In genomic region chr1:54798206-54798605, GRCh38 we compare ENCODE assay signal across 21 cellular contexts. TPM values are rescaled to one million over a fixed set of nuclear protein-coding genes. Genes with fewer than 3 reads are reported as not detected.
A peak's percentile ranks its signal among the peaks of the same experiment; 100 is the strongest.
DNase-seq lines count a peak whose midpoint lies in the region; ATAC-seq and TF ChIP-seq lines count a peak whose summit lies in the region.
"Had no signal": no experiment of that assay in that cellular context is flagged by ENCODE, and none has a peak within 500 bp of the region (broad histone marks: within the 10 kb centered on the region; RNA-seq: fewer than 3 reads in every experiment).

No MANE protein-coding gene starts in this region.

- 76% methylated on average over 3 of the region's 3 CpGs for WGBS in hepatocyte (ENCODE audit: low lambda C conversion rate, missing lambda C conversion rate)
- 72 to 92% (median 78%) methylated on average over 3 of the region's 3 CpGs for WGBS in spleen, 5 donors

- CTCF ChIA-PET in RWPE1 (lab: Yijun Ruan, JAX): no interaction called here

- TF ChIP-seq CTCF in hepatocyte (IDR thresholded peaks at IDR 0.05; ENCODE audit: poor library complexity) (no peak), spleen (IDR thresholded peaks at IDR 0.05 in 8 of 11, conservative IDR thresholded peaks at IDR 0.05 in 3 of 11) (no peak), endothelial cell (IDR thresholded peaks at IDR 0.05; ENCODE audit: unreplicated experiment) (no peak), RWPE1 (conservative IDR thresholded peaks at IDR 0.05; ENCODE audit: low read depth) (no peak)

- POLR2A ChIA-PET in RWPE1 (lab: Yijun Ruan, JAX; ENCODE audit: low non-redundant PET): no interaction called here

- peak overlapping the region; percentile 81 for H3K4me3 Mint-ChIP-seq in activated T-cell treated with anti-CD3 and anti-CD28 coated beads, Interleukin-2, amount 50 U/mL, for 4 hours
- H3K4me3 Mint-ChIP-seq in T-helper 17 cell (no peak overlapping the region), endothelial cell (ENCODE audit: unreplicated experiment) (no peak overlapping the region)
- H3K4me3 Mint-ChIP-seq: CD14-positive monocyte; dendritic cell treated with granulocyte-macrophage colony-stimulating factor and Interleukin-4, amounts not matched to agents 40 ng/mL and 50 ng/mL, for 4 days; neural crest cell had no signal

- no peak for ATAC-seq in activated T-cell treated with anti-CD3 and anti-CD28 coated beads, Interleukin-2, amount 50 U/mL, for 4 hours
- ATAC-seq in T-helper 17 cell (no peak), GM19023 (IDR thresholded peaks at IDR 0.05; ENCODE audit: unreplicated experiment) (no peak)

- H3K9me3 ChIP-seq in T-helper 17 cell (ENCODE audit: control insufficient read depth, low read length, poor library complexity, severe bottlenecking) (no peaks in the 10 kb centered on the region), hepatocyte (ENCODE audit: low read depth) (no peaks in the 10 kb centered on the region), spleen (peaks cover 0 to under 1% (median 0%) of the 10 kb centered on the region in 8 donors)
- H3K9me3 ChIP-seq: esophagus muscularis mucosa, vagina had no signal

- no peak overlapping the region for H2AFZ ChIP-seq in hepatocyte

- H3K4me1 ChIP-seq in hepatocyte (ENCODE audit: insufficient read depth) (peaks cover 19% of the 10 kb centered on the region), spleen (peaks cover 9 to 48% (median 33%) of the 10 kb centered on the region in 6 donors)

- no peak overlapping the region for H3K4me3 ChIP-seq in hepatocyte
- no peak overlapping the region for H3K4me3 ChIP-seq in spleen
- H3K4me3 ChIP-seq: esophagus muscularis mucosa, SK-N-MC had no signal

- H3K27me3 ChIP-seq in hepatocyte: no peaks in the 10 kb centered on the region
- peaks cover 0 to 22% (median 15%) of the 10 kb centered on the region in 7 donors for H3K27me3 ChIP-seq in spleen (replicated peaks in 1 of 7)
- H3K27me3 ChIP-seq: vagina had no signal

- H3K4me1 Mint-ChIP-seq in activated T-cell treated with anti-CD3 and anti-CD28 coated beads, Interleukin-2, amount 50 U/mL, for 4 hours (ENCODE audit: low read depth): peaks cover 56% of the 10 kb centered on the region
- peaks cover 48% of the 10 kb centered on the region for H3K4me1 Mint-ChIP-seq in T-helper 17 cell
- H3K4me1 Mint-ChIP-seq in endothelial cell (ENCODE audit: unreplicated experiment): no peaks in the 10 kb centered on the region
- H3K4me1 Mint-ChIP-seq: neural crest cell had no signal

- TF ChIP-seq POLR2A in spleen (IDR thresholded peaks at IDR 0.05): no peak

- no peaks in the 10 kb centered on the region for H4K20me1 ChIP-seq in hepatocyte (ENCODE audit: insufficient read depth, poor library complexity, severe bottlenecking)

- no peaks in the 10 kb centered on the region for H3K27me3 Mint-ChIP-seq in activated T-cell treated with anti-CD3 and anti-CD28 coated beads, Interleukin-2, amount 50 U/mL, for 4 hours (ENCODE audit: low read depth)
- no peaks in the 10 kb centered on the region for H3K27me3 Mint-ChIP-seq in T-helper 17 cell
- peaks cover 3% of the 10 kb centered on the region for H3K27me3 Mint-ChIP-seq in endothelial cell (ENCODE audit: unreplicated experiment)

- H3K36me3 ChIP-seq in hepatocyte (replicated peaks; ENCODE audit: insufficient read depth, low read depth) (no peaks in the 10 kb centered on the region), spleen (peaks cover 0 to 16% (median 0%) of the 10 kb centered on the region in 6 donors)
- H3K36me3 ChIP-seq: esophagus muscularis mucosa, vagina had no signal

- peaks cover 7% of the 10 kb centered on the region for H3K79me2 ChIP-seq in hepatocyte

- no peaks in the 10 kb centered on the region for H3K9me2 ChIP-seq in hepatocyte (replicated peaks; ENCODE audit: insufficient read depth)

- peak overlapping the region; percentile 78 for H3K4me2 ChIP-seq in hepatocyte

- intact Hi-C loops in spleen (cut with DNase I; ENCODE audit: low total_unique reads): no loop called here

- H3K9me3 Mint-ChIP-seq in activated T-cell treated with anti-CD3 and anti-CD28 coated beads, Interleukin-2, amount 50 U/mL, for 4 hours: no peaks in the 10 kb centered on the region
- H3K9me3 Mint-ChIP-seq in endothelial cell (ENCODE audit: unreplicated experiment): no peaks in the 10 kb centered on the region
- H3K9me3 Mint-ChIP-seq: dendritic cell treated with granulocyte-macrophage colony-stimulating factor and Interleukin-4, amounts not matched to agents 40 ng/mL and 50 ng/mL, for 4 days; neural crest cell had no signal

- peaks cover 3% of the 10 kb centered on the region for H3K36me3 Mint-ChIP-seq in activated T-cell treated with anti-CD3 and anti-CD28 coated beads, Interleukin-2, amount 50 U/mL, for 4 hours (ENCODE audit: insufficient read depth)
- H3K36me3 Mint-ChIP-seq in T-helper 17 cell (ENCODE audit: low read depth): no peaks in the 10 kb centered on the region
- peaks cover 4% of the 10 kb centered on the region for H3K36me3 Mint-ChIP-seq in endothelial cell (ENCODE audit: low read depth, unreplicated experiment)

- DNase-seq in activated T-cell treated with anti-CD3 and anti-CD28 coated beads, Interleukin-2, amount 50 U/mL, for 4 hours: no peak
- no peak for DNase-seq in activated T-cell treated with anti-CD3 and anti-CD28 coated beads, Interleukin-2, amount 50 U/mL, for 48 hours
- no peak for DNase-seq in T-helper 17 cell
- DNase-seq in hepatocyte (ENCODE audit: low spot score): peak; percentile 40
- DNase-seq in spleen: peak; percentile 54
- DNase-seq in endothelial cell (ENCODE audit: low spot score): no peak
- DNase-seq in RWPE1 (ENCODE audit: low spot score): no peak
- DNase-seq: activated gamma-delta T cell; DMS79 treated with DMSO at 0.1 percent for 48 hours; OCI-M1; stimulated activated CD4-positive, alpha-beta T cell treated with anti-CD3 and anti-CD28 coated beads, Interleukin-15, amount 100 ng/mL, for 24 hours had no signal

- H3K27ac Mint-ChIP-seq in T-helper 17 cell (peak overlapping the region; percentile 90), endothelial cell (ENCODE audit: unreplicated experiment) (no peak overlapping the region)
- H3K27ac Mint-ChIP-seq: CD14-positive monocyte; dendritic cell treated with granulocyte-macrophage colony-stimulating factor and Interleukin-4, amounts not matched to agents 40 ng/mL and 50 ng/mL, for 4 days had no signal

- H3K27ac ChIP-seq in hepatocyte: peak overlapping the region; percentile 53
- H3K27ac ChIP-seq in spleen: no peak overlapping the region
- no peak overlapping the region for H3K27ac ChIP-seq in RWPE1
- H3K27ac ChIP-seq: esophagus muscularis mucosa, HL-60, SK-N-MC, vagina had no signal

RNA-seq across cellular contexts. Expression of gene TTC22, which starts 2.9 kb away (rescaled TPM):
- 1 to 10 TPM; 1.9 to 2.8 (median 2.0) TPM for total RNA-seq in activated T-cell treated with anti-CD3 and anti-CD28 coated beads, Interleukin-2, amount 50 U/mL, for 4 hours
- total RNA-seq in T-helper 17 cell (10 to 100 TPM; 10.4 to 11.2 TPM), hepatocyte (8.1 and 8.5 TPM in 2 replicates), spleen (1 to 10 TPM; 2.7 to 6.4 (median 3.7) TPM), endothelial cell (ENCODE audit: unreplicated experiment) (not detected)
- polyA plus RNA-seq in hepatocyte (7.8 and 9.0 TPM in 2 replicates), spleen (1 to 10 TPM in 2 of 3 donors, under 1 TPM in 1; 0.73 to 1.9 (median 1.1) TPM)
- total RNA-seq: H4, lung microvascular endothelial cell, neural crest cell had no signal

RNA-seq across cellular contexts. Expression of gene PARS2, which starts 33.9 kb away (rescaled TPM):
- 1 to 10 TPM; 5.5 to 7.9 (median 6.1) TPM for total RNA-seq in activated T-cell treated with anti-CD3 and anti-CD28 coated beads, Interleukin-2, amount 50 U/mL, for 4 hours
- total RNA-seq in T-helper 17 cell: under 1 TPM; 0.37 to 0.80 TPM
- 4.8 and 5.3 TPM in 2 replicates for total RNA-seq in hepatocyte
- 4.1 and 9.3 TPM in 2 replicates for polyA plus RNA-seq in hepatocyte
- 1 to 10 TPM; 2.7 to 3.8 (median 3.4) TPM for total RNA-seq in spleen
- polyA plus RNA-seq in spleen: 1 to 10 TPM in 2 of 3 donors, under 1 TPM in 1; 0.96 to 2.1 (median 1.9) TPM
- 6.5 TPM for total RNA-seq in endothelial cell (ENCODE audit: unreplicated experiment)

Comparison
In these comparisons a context has a peak if more than half of its experiments do, and no peak if none do; other contexts are left out.
1. DNase-seq: peak in hepatocyte (single experiment) and spleen (single experiment); none in activated T-cell treated with anti-CD3 and anti-CD28 coated beads, Interleukin-2, amount 50 U/mL, for 4 hours (single experiment), activated T-cell treated with anti-CD3 and anti-CD28 coated beads, Interleukin-2, amount 50 U/mL, for 48 hours (0 of 2), T-helper 17 cell (0 of 3), endothelial cell (single experiment) and RWPE1 (single experiment).